Comparison of ENCODE assay signal across 8 cellular contexts in the genomic region with DNA sequence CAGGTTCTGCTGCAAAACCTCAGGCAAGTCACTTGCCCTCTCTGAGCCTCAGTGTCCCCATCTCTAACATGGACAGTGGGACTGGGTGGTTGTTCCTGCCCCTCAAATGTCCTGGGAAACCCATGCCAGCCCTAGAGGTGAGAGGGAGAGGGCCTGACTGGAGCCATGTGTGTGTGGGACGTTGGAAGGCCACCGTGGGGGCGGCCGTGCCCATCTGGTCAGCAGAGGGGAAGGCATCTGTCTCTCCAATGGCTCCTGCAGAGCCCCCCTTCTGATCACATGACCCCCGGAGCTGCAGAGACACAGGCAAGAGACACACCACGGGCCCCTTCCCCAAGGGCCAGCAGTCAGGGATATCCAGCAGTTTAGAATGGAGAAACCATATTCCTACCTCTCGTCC. TPM values are rescaled to one million over a fixed set of nuclear protein-coding genes. Genes with fewer than 3 reads are reported as not detected.
A peak's percentile ranks its signal among the peaks of the same experiment; 100 is the strongest.
DNase-seq lines count a peak whose midpoint lies in the region; ATAC-seq and TF ChIP-seq lines count a peak whose summit lies in the region.
"Had no signal": no experiment of that assay in that cellular context is flagged by ENCODE, and none has a peak within 500 bp of the region (broad histone marks: within the 10 kb centered on the region; RNA-seq: fewer than 3 reads in every experiment).

No MANE protein-coding gene starts in this region.

- H3K4me1 Mint-ChIP-seq in progenitor cell of endocrine pancreas (ENCODE audit: low read depth), result peaks cover 13% of the 10 kb centered on the region

- no peak for ATAC-seq in GM21515 (IDR thresholded peaks at IDR 0.05; ENCODE audit: unreplicated experiment)

- no peaks in the 10 kb centered on the region for H3K9me3 ChIP-seq in endocrine pancreas (ENCODE audit: control insufficient read depth, low read length)
- H3K9me3 ChIP-seq: pancreas had no signal

- H3K36me3 Mint-ChIP-seq in progenitor cell of endocrine pancreas (ENCODE audit: insufficient read depth), result no peaks in the 10 kb centered on the region

- no peak for TF ChIP-seq CTCF in HL-60 (IDR thresholded peaks at IDR 0.05; ENCODE audit: insufficient read depth, low read length)
- no peak for TF ChIP-seq CTCF in progenitor cell of endocrine pancreas (IDR thresholded peaks at IDR 0.05; ENCODE audit: unreplicated experiment)

- no peak overlapping the region for H3K27ac ChIP-seq in HL-60 (replicated peaks)

- peak overlapping the region; percentile 76 for H3K9ac ChIP-seq in endocrine pancreas (ENCODE audit: control insufficient read depth, insufficient read depth, low read length)

- DNase-seq in HL-60 (ENCODE audit: low read depth in 1 of 2, low spot score in 1 of 2) (no peak), progenitor cell of endocrine pancreas (ENCODE audit: low spot score, unreplicated experiment) (no peak), middle frontal gyrus (ENCODE audit: extremely low spot score, low spot score) (no peak), DMS114 treated with DMSO at 0.1 percent for 48 hours (lab: John Stamatoyannopoulos, UW; ENCODE audit: unreplicated experiment) (no peak)
- DNase-seq: cerebellar nuclear complex had no signal

- H3K27me3 ChIP-seq in HL-60 (ENCODE audit: insufficient read depth, poor library complexity, severe bottlenecking) (no peaks in the 10 kb centered on the region), endocrine pancreas (ENCODE audit: control insufficient read depth, insufficient read depth, low read length) (no peaks in the 10 kb centered on the region)
- H3K27me3 ChIP-seq: pancreas had no signal

- H3K27me3 Mint-ChIP-seq in progenitor cell of endocrine pancreas, result peaks cover 24% of the 10 kb centered on the region

- H3K9me3 Mint-ChIP-seq in progenitor cell of endocrine pancreas (ENCODE audit: low read depth), result no peaks in the 10 kb centered on the region

- no peaks in the 10 kb centered on the region for H3K36me3 ChIP-seq in endocrine pancreas (ENCODE audit: control insufficient read depth, insufficient read depth, low read length)
- H3K36me3 ChIP-seq: pancreas had no signal

- peak overlapping the region; percentile 80 for H3K4me3 ChIP-seq in HL-60 (replicated peaks; ENCODE audit: insufficient read depth, low read length)
- no peak overlapping the region for H3K4me3 ChIP-seq in endocrine pancreas (ENCODE audit: control insufficient read depth, insufficient read depth, low read length)

- peaks cover 3% of the 10 kb centered on the region for H3K4me1 ChIP-seq in endocrine pancreas (ENCODE audit: control insufficient read depth, insufficient read depth, low read length)

- H3K4me3 Mint-ChIP-seq in progenitor cell of endocrine pancreas (ENCODE audit: low read depth), result peak overlapping the region; percentile 67

- no peak overlapping the region for H3K27ac Mint-ChIP-seq in progenitor cell of endocrine pancreas

RNA-seq across cellular contexts. Expression of a gene that starts 1.7 kb away (rescaled TPM):
- 34.1 and 38.0 TPM in 2 replicates for total RNA-seq in progenitor cell of endocrine pancreas

RNA-seq across cellular contexts. Expression of a gene that starts 13.5 kb away (rescaled TPM):
- 155 and 164 TPM in 2 replicates for total RNA-seq in progenitor cell of endocrine pancreas

RNA-seq across cellular contexts. Expression of a gene that starts 44.8 kb away (rescaled TPM):
- 57.3 and 62.5 TPM in 2 replicates for total RNA-seq in progenitor cell of endocrine pancreas

RNA-seq across cellular contexts. Expression of a gene that starts 55.6 kb away (rescaled TPM):
- not detected in 2 replicates for total RNA-seq in progenitor cell of endocrine pancreas
